In genomic region chr19:41297628-41298326, GRCh38 we compare ENCODE assay signal across 7 cellular contexts. TPM values are rescaled to one million over a fixed set of nuclear protein-coding genes. Genes with fewer than 3 reads are reported as not detected.
DNase-seq lines count a peak whose midpoint lies in the region; ATAC-seq and TF ChIP-seq lines count a peak whose summit lies in the region.

No MANE protein-coding gene starts in this region.

- TF ChIP-seq CTCF in BE2C (IDR thresholded peaks at IDR 0.05; ENCODE audit: low read depth, low read length) = no peak

- no peaks in the 10 kb centered on the region for H3K27me3 Mint-ChIP-seq in activated T-helper 1 cell treated with anti-CD3 and anti-CD28 coated beads, Interleukin-12 subunit alpha, Interleukin-12 subunit beta, Interleukin-2, Interleukin-4 antibody, amounts not matched to agents 30 ng/mL and 10 ng/mL and 1 ng/mL, durations not matched to agents 14 hours and 24 hours and 36 hours (ENCODE audit: insufficient read depth)

- H3K4me3 ChIP-seq in BE2C (ENCODE audit: low read depth, low read length) = no peak overlapping the region

- intact Hi-C loops in activated T-helper 1 cell treated with anti-CD3 and anti-CD28 coated beads, Interleukin-12 subunit alpha, Interleukin-12 subunit beta, Interleukin-2, Interleukin-4 antibody, amounts not matched to agents 30 ng/mL and 10 ng/mL and 1 ng/mL, durations not matched to agents 14 hours and 24 hours and 36 hours (cut with micrococcal nuclease) = no loop called here

- H3K4me1 Mint-ChIP-seq in activated T-helper 1 cell treated with anti-CD3 and anti-CD28 coated beads, Interleukin-12 subunit alpha, Interleukin-12 subunit beta, Interleukin-2, Interleukin-4 antibody, amounts not matched to agents 30 ng/mL and 10 ng/mL and 1 ng/mL, durations not matched to agents 14 hours and 24 hours and 36 hours (ENCODE audit: low read depth) = peaks cover 83% of the 10 kb centered on the region

- H3K27me3 ChIP-seq in BE2C = no peaks in the 10 kb centered on the region

- ATAC-seq in GM19023 (IDR thresholded peaks at IDR 0.05; ENCODE audit: unreplicated experiment) = peak; percentile 85
- peak; percentile 68 for ATAC-seq in HG02938 (IDR thresholded peaks at IDR 0.05; ENCODE audit: unreplicated experiment)

- H3K27ac Mint-ChIP-seq in activated T-helper 1 cell treated with anti-CD3 and anti-CD28 coated beads, Interleukin-12 subunit alpha, Interleukin-12 subunit beta, Interleukin-2, Interleukin-4 antibody, amounts not matched to agents 30 ng/mL and 10 ng/mL and 1 ng/mL, durations not matched to agents 14 hours and 24 hours and 36 hours = peak overlapping the region; percentile 78

- H3K4me1 ChIP-seq in BE2C = no peaks in the 10 kb centered on the region

- no peaks in the 10 kb centered on the region for H3K9me3 ChIP-seq in BE2C

- H3K9me3 Mint-ChIP-seq in activated T-helper 1 cell treated with anti-CD3 and anti-CD28 coated beads, Interleukin-12 subunit alpha, Interleukin-12 subunit beta, Interleukin-2, Interleukin-4 antibody, amounts not matched to agents 30 ng/mL and 10 ng/mL and 1 ng/mL, durations not matched to agents 14 hours and 24 hours and 36 hours = no peaks in the 10 kb centered on the region

- no peak overlapping the region for H3K4me3 Mint-ChIP-seq in activated T-helper 1 cell treated with anti-CD3 and anti-CD28 coated beads, Interleukin-12 subunit alpha, Interleukin-12 subunit beta, Interleukin-2, Interleukin-4 antibody, amounts not matched to agents 30 ng/mL and 10 ng/mL and 1 ng/mL, durations not matched to agents 14 hours and 24 hours and 36 hours

- H3K36me3 Mint-ChIP-seq in activated T-helper 1 cell treated with anti-CD3 and anti-CD28 coated beads, Interleukin-12 subunit alpha, Interleukin-12 subunit beta, Interleukin-2, Interleukin-4 antibody, amounts not matched to agents 30 ng/mL and 10 ng/mL and 1 ng/mL, durations not matched to agents 14 hours and 24 hours and 36 hours (ENCODE audit: low read depth) = peaks cover 75% of the 10 kb centered on the region

- H3K36me3 ChIP-seq in BE2C = peaks cover 100% of the 10 kb centered on the region

- DNase-seq in activated T-helper 1 cell treated with anti-CD3 and anti-CD28 coated beads, Interleukin-12 subunit alpha, Interleukin-12 subunit beta, Interleukin-2, Interleukin-4 antibody, amounts not matched to agents 30 ng/mL and 10 ng/mL and 1 ng/mL, durations not matched to agents 14 hours and 24 hours and 36 hours (ENCODE audit: low spot score) = no peak
- DNase-seq in middle frontal gyrus (ENCODE audit: extremely low spot score, low spot score) (peak; percentile 3), HT-29 (ENCODE audit: low spot score) (no peak), BE2C (no peak)
- no peak for DNase-seq in stimulated activated CD4-positive, alpha-beta T cell treated with anti-CD3 and anti-CD28 coated beads, Interleukin-4, amount 100 ng/mL, for 24 hours

RNA-seq across cellular contexts. Expression of gene CCDC97, which starts 12.2 kb away (rescaled TPM):
- total RNA-seq in activated T-helper 1 cell treated with anti-CD3 and anti-CD28 coated beads, Interleukin-12 subunit alpha, Interleukin-12 subunit beta, Interleukin-2, Interleukin-4 antibody, amounts not matched to agents 30 ng/mL and 10 ng/mL and 1 ng/mL, durations not matched to agents 14 hours and 24 hours and 36 hours = 35.3 and 36.1 TPM in 2 replicates
- total RNA-seq in HT-29 (2014; rRNA removed; shearing (Covaris generic)) = 34.5 and 39.5 TPM in 2 replicates
- 54.0 TPM for polyA plus RNA-seq in BE2C (2012; ENCODE audit: insufficient read depth, insufficient read length, low read depth)

RNA-seq across cellular contexts. Expression of gene HNRNPUL1, which starts 33.6 kb away (rescaled TPM):
- total RNA-seq in activated T-helper 1 cell treated with anti-CD3 and anti-CD28 coated beads, Interleukin-12 subunit alpha, Interleukin-12 subunit beta, Interleukin-2, Interleukin-4 antibody, amounts not matched to agents 30 ng/mL and 10 ng/mL and 1 ng/mL, durations not matched to agents 14 hours and 24 hours and 36 hours = 254 and 264 TPM in 2 replicates
- total RNA-seq in HT-29 (2014; rRNA removed; shearing (Covaris generic)) = 294 and 300 TPM in 2 replicates
- 344 TPM for polyA plus RNA-seq in BE2C (2012; ENCODE audit: insufficient read depth, insufficient read length, low read depth)

RNA-seq across cellular contexts. Expression of gene TGFB1, which starts 55.9 kb away (rescaled TPM):
- total RNA-seq in activated T-helper 1 cell treated with anti-CD3 and anti-CD28 coated beads, Interleukin-12 subunit alpha, Interleukin-12 subunit beta, Interleukin-2, Interleukin-4 antibody, amounts not matched to agents 30 ng/mL and 10 ng/mL and 1 ng/mL, durations not matched to agents 14 hours and 24 hours and 36 hours = 108 and 112 TPM in 2 replicates
- 2.5 and 2.6 TPM in 2 replicates for total RNA-seq in HT-29 (2014; rRNA removed; shearing (Covaris generic))
- polyA plus RNA-seq in BE2C (2012; ENCODE audit: insufficient read depth, insufficient read length, low read depth) = 115 TPM

Comparison
In these comparisons a context has a peak if more than half of its experiments do, and no peak if none do; other contexts are left out.
1. RNA of gene TGFB1, which starts 55.9 kb away (total RNA-seq): 108 to 112 TPM in activated T-helper 1 cell treated with anti-CD3 and anti-CD28 coated beads, Interleukin-12 subunit alpha, Interleukin-12 subunit beta, Interleukin-2, Interleukin-4 antibody, amounts not matched to agents 30 ng/mL and 10 ng/mL and 1 ng/mL, durations not matched to agents 14 hours and 24 hours and 36 hours; 2.5 to 2.6 TPM in HT-29; every median in the first group is over 10 times any median in the second.